ENCODE assay signal across 24 cellular contexts in the genomic region with DNA sequence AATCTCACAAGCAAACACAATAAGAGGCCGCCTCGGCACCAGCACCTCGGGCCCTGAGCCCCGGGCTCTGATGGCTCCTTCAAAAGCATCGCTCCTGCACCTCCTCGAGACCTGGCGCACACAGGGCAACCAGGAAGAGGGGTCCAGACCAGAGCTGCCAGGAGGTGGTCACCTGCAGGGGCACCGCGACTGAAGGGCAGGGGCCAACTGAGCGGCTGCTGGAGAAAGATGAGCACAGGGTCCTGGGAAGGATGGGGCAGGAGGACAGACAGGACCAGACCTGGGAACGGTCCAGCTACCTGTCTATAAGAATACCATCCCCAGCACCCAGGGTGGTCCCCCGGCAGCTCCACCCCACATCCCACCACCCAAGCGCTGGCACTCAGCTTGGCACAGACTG.
"Had no signal": no experiment of that assay in that cellular context is flagged by ENCODE, and none has a peak within 500 bp of the region (broad histone marks: within the 10 kb centered on the region; RNA-seq: fewer than 3 reads in every experiment).

No MANE protein-coding gene starts in this region.

- H3K4me3 ChIP-seq: adrenal gland had no signal

- ATAC-seq: activated T-cell treated with anti-CD3 and anti-CD28 coated beads, Interleukin-2, amount 50 U/mL, for 4 hours; activated T-helper 17 cell treated with anti-CD3 and anti-CD28 coated beads, Interleukin-2, amount 50 U/mL, for 72 hours; Panc1; WTC11 had no signal

- H3K9me3 ChIP-seq: adrenal gland had no signal

- H3K4me1 ChIP-seq: adrenal gland had no signal

- H3K27me3 ChIP-seq: adrenal gland had no signal

- DNase-seq: activated CD4-positive, alpha-beta T cell treated with anti-CD3 and anti-CD28 coated beads for 48 hours; activated CD4-positive, alpha-beta T cell treated with anti-CD3 and anti-CD28 coated beads, Interleukin-2, amount 50 U/mL, for 4 hours; activated CD4-positive, CD25-positive, alpha-beta regulatory T cell treated with anti-CD3 and anti-CD28 coated beads, Interleukin-2, amount 50 U/mL, for 72 hours; activated CD8-positive, alpha-beta memory T cell treated with anti-CD3 and anti-CD28 coated beads for 24 hours; activated naive CD4-positive, alpha-beta T cell treated with anti-CD3 and anti-CD28 coated beads, Interleukin-2, amount 50 U/mL, for 16 hours; activated naive CD8-positive, alpha-beta T cell treated with anti-CD3 and anti-CD28 coated beads, Interleukin-2, amount 10 ng/mL, durations not matched to agents 7 days and 5 days; activated T-cell treated with anti-CD3 and anti-CD28 coated beads, Interleukin-2, amount 50 U/mL, for 4 hours; adrenal gland; anterior cingulate cortex; Kasumi-1; KBM-7; NCI-H1105 treated with DMSO at 0.1 percent for 48 hours; NCI-H146; NCI-H187 treated with DMSO at 0.1 percent for 48 hours; NCI-H2081 treated with DMSO at 0.1 percent for 48 hours; NCI-H446 treated with DMSO at 0.1 percent for 48 hours; NCI-H524 treated with DMSO at 0.1 percent for 48 hours; NCI-H774; OCI-M1; RPMI8226; SHP77 treated with DMSO at 0.1 percent for 48 hours had no signal

- H3K27ac ChIP-seq: adrenal gland had no signal
